8 cellular contexts compared by ENCODE assay signal in genomic region chr1:2801535-2802291, GRCh38.
A peak's percentile ranks its signal among the peaks of the same experiment; 100 is the strongest.
DNase-seq lines count a peak whose midpoint lies in the region; ATAC-seq and TF ChIP-seq lines count a peak whose summit lies in the region.

TSS of gene TTC34 (minus strand) at chr1:2801693. CDS start at chr1:2800827, 866 bp downstream.

- H3K27ac ChIP-seq in 22Rv1: no peak within 1 kb of the TSS

- in situ Hi-C loops in GM13976 (cut with MboI; ENCODE audit: low sequenced_read_pairs, unreplicated experiment): no loop called here

- TF ChIP-seq CTCF in 22Rv1 (IDR thresholded peaks at IDR 0.05) (peak; percentile 74), GM13976 (IDR thresholded peaks at IDR 0.05; ENCODE audit: borderline replicate concordance, control extremely low read depth, extremely low read depth, insufficient read depth, missing control alignments) (peak; percentile 39)

- DNase-seq in GM13976 (ENCODE audit: low spot score) (peak; percentile 74), T-helper 1 cell (peak in 3 of 5 donors; percentile 19 to 29 (median 26)), middle frontal gyrus (ENCODE audit: extremely low spot score, low spot score) (no peak)
- peak; percentile 17 for DNase-seq in effector CD4-positive, alpha-beta T cell
- peak; percentile 17 to 30 for DNase-seq in stimulated activated CD4-positive, alpha-beta T cell treated with anti-CD3 and anti-CD28 coated beads, Interleukin-15, amount 100 ng/mL, for 48 hours (ENCODE audit: low read depth in 2 of 2)

- ATAC-seq in GM18873 (IDR thresholded peaks at IDR 0.05; ENCODE audit: low FRiP score, unreplicated experiment) (no peak), GM19397 (IDR thresholded peaks at IDR 0.05; ENCODE audit: unreplicated experiment) (no peak)
